Comparison of ENCODE assay signal across 17 cellular contexts in the genomic region with DNA sequence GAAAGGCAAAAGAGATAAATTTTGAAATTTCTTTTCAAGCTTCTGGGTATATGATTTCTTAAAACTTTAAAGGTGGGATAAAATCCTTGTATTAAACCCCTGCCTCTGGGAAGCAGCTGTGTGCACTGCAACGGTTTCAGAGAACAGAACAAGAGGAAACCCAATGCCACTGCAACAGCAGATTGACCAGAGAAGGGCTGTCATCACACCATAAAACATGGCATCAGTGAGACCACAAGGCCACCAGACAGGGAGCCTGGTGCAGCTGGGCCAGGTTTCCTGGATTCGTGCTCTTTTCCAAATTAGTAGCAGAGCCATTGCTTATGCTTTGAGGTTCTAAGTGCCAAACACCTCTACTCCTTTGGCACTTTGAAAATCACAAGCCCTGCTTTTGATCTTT.
"Had no signal": no experiment of that assay in that cellular context is flagged by ENCODE, and none has a peak within 500 bp of the region (broad histone marks: within the 10 kb centered on the region; RNA-seq: fewer than 3 reads in every experiment).

No MANE protein-coding gene starts in this region.

- DNase-seq: activated CD4-positive, CD25-positive, alpha-beta regulatory T cell treated with anti-CD3 and anti-CD28 coated beads, Interleukin-2, amount 50 U/mL, for 72 hours; activated naive CD4-positive, alpha-beta T cell treated with anti-CD3 and anti-CD28 coated beads, Interleukin-2, amount 10 ng/mL, durations not matched to agents 7 days and 5 days; activated T-cell treated with anti-CD3 and anti-CD28 coated beads, Interleukin-2, amount 50 U/mL, for 1 hour; dorsolateral prefrontal cortex; erythroblast; islet precursor cell; mammary epithelial cell; naive thymus-derived CD4-positive, alpha-beta T cell; stimulated activated CD4-positive, alpha-beta T cell treated with anti-CD3 and anti-CD28 coated beads, Interleukin-2, amount 100 ng/mL, for 48 hours had no signal

- H3K27ac ChIP-seq: cardiac muscle cell, dorsolateral prefrontal cortex, hepatocyte, neutrophil, tibial nerve, vagina had no signal

- H3K4me1 ChIP-seq: vagina had no signal

- H3K36me3 Mint-ChIP-seq: activated naive CD4-positive, alpha-beta T cell treated with anti-CD3 and anti-CD28 coated beads, Interleukin-2, amount 10 ng/mL, durations not matched to agents 7 days and 5 days; naive thymus-derived CD4-positive, alpha-beta T cell; stimulated activated memory B cell treated with anti-CD40 and anti-IgM and Interleukin-4, amounts not matched to agents 10 μg/mL and 1 μg/mL and 100 μg/mL, for 72 hours had no signal

- H3K4me3 ChIP-seq: cardiac muscle cell, dorsolateral prefrontal cortex, hepatocyte, tibial nerve, vagina had no signal

- H3K9me3 ChIP-seq: neutrophil, tibial nerve, vagina had no signal

- H3K27ac Mint-ChIP-seq: activated naive CD4-positive, alpha-beta T cell treated with anti-CD3 and anti-CD28 coated beads, Interleukin-2, amount 10 ng/mL, durations not matched to agents 7 days and 5 days; activated T-helper 2 cell treated with anti-CD3 and anti-CD28 coated beads, Interferon-gamma antibody, Interleukin-2, Interleukin-4, amounts not matched to agents 10 μg/mL and 5 μg/mL and 100 μg/mL, durations not matched to agents 14 hours and 24 hours and 36 hours; naive thymus-derived CD4-positive, alpha-beta T cell; stimulated activated memory B cell treated with anti-CD40 and anti-IgM and Interleukin-4, amounts not matched to agents 10 μg/mL and 1 μg/mL and 100 μg/mL, for 72 hours had no signal

- H3K4me3 Mint-ChIP-seq: activated naive CD4-positive, alpha-beta T cell treated with anti-CD3 and anti-CD28 coated beads, Interleukin-2, amount 10 ng/mL, durations not matched to agents 7 days and 5 days; naive thymus-derived CD4-positive, alpha-beta T cell; stimulated activated memory B cell treated with anti-CD40 and anti-IgM and Interleukin-4, amounts not matched to agents 10 μg/mL and 1 μg/mL and 100 μg/mL, for 72 hours had no signal

- H3K36me3 ChIP-seq: cardiac muscle cell, neutrophil had no signal

- ATAC-seq: left lobe of liver; naive thymus-derived CD4-positive, alpha-beta T cell; stimulated activated memory B cell treated with anti-CD40 and anti-IgM and Interleukin-4, amounts not matched to agents 10 μg/mL and 1 μg/mL and 100 μg/mL, for 72 hours had no signal

- H3K27me3 ChIP-seq: cardiac muscle cell, dorsolateral prefrontal cortex, hepatocyte, tibial nerve, vagina had no signal
